17 cellular contexts compared by ENCODE assay signal in the genomic region with DNA sequence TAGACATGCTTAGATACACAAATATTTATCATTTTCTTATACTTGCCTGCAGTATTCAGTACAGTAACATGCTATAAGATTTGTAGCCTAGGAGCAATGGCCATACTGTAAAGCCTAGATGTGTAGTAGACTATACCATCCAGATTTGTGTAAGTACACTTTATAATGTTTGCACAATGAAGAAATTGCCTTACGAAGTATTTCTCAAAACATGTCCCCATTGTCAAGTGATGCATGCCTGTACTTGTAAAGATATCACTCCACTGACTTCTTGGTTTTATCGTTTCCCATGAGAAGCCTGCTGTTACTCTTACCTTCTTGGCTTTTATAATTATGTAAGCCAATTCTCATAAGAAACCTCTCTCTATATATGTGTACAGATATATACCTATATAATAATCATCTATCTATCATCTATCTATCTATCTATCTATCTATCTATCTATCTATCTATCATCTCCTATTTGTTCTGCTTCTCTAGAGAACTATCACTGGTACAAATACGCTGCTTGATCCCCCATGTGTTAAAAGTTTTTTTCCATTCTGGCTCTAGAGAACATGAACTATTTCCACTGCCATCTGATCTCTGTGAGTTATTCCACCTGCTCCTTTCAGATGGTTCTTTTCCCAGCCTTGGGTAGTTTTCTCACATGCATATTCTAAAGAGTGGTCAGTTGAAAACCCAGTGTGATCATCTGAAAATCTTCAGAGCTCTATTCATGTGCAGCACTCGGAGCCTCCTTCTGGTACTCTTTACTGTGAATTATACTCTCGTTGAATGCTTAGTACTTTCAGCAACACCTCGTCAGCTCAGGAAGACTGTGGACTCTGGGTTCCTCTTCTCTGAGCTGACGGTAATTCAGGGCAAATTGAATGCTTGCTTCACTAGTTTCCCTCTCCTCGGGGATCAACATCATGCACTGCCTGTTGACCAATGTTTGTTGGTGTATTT. TPM values are rescaled to one million over a fixed set of nuclear protein-coding genes. Genes with fewer than 3 reads are reported as not detected.
A peak's percentile ranks its signal among the peaks of the same experiment; 100 is the strongest.
DNase-seq lines count a peak whose midpoint lies in the region; FAIRE-seq and TF ChIP-seq lines count a peak whose summit lies in the region.
"Had no signal": no experiment of that assay in that cellular context is flagged by ENCODE, and none has a peak within 500 bp of the region (broad histone marks: within the 10 kb centered on the region; RNA-seq: fewer than 3 reads in every experiment).

No MANE protein-coding gene starts in this region.

- H3K4me2 ChIP-seq in H9 (ENCODE audit: insufficient read depth, insufficient read length, low read length): no peak overlapping the region
- H3K4me2 ChIP-seq in OCI-LY7 (ENCODE audit: low read length): peak overlapping the region; percentile 33
- H3K4me2 ChIP-seq in H1 (ENCODE audit: insufficient read depth in 1 of 2, low read depth in 2 of 2, low read length in 2 of 2): no peak overlapping the region
- H3K4me2 ChIP-seq in parathyroid adenoma (ENCODE audit: low read length): no peak overlapping the region

- H3K18ac ChIP-seq in H9 (ENCODE audit: insufficient read length, low read depth, low read length): peak overlapping the region; percentile 48
- no peak overlapping the region for H3K18ac ChIP-seq in H1 (ENCODE audit: extremely low read depth, low read length)

- H3K79me2 ChIP-seq in H9 (ENCODE audit: insufficient read depth, low read length): no peaks in the 10 kb centered on the region
- H3K79me2 ChIP-seq in OCI-LY7 (ENCODE audit: insufficient read depth, low read depth, low read length): no peaks in the 10 kb centered on the region
- no peaks in the 10 kb centered on the region for H3K79me2 ChIP-seq in H1 (ENCODE audit: control insufficient read depth in 1 of 2, insufficient read depth in 2 of 2, low read length in 2 of 2)
- no peaks in the 10 kb centered on the region for H3K79me2 ChIP-seq in parathyroid adenoma

- no peak overlapping the region for H2AK5ac ChIP-seq in H9 (ENCODE audit: insufficient read length, low read length)
- no peak overlapping the region for H2AK5ac ChIP-seq in H1 (ENCODE audit: low read depth, low read length)

- POLR2A ChIA-PET in OCI-LY7 (lab: Charles Lee) (interaction anchor here (0.6 to 0.7 kb wide), 2 partner anchors 28 to 207 kb away, joined by 3 read pairs; no protein-coding TSS in a partner anchor), H1 (lab: Charles Lee; ENCODE audit: partially characterized antibody) (interaction anchor here (1.0 to 2.5 kb wide), 8 partner anchors 9 to 43 kb away, joined by 3 to 12 read pairs (median 5); a partner anchor contains a TSS), A673 (lab: Charles Lee; ENCODE audit: low non-redundant PET) (interaction anchor here (0.6 kb wide), 1 partner anchor 11 kb away, joined by 3 read pairs; no protein-coding TSS in a partner anchor)

- no peak overlapping the region for H2BK15ac ChIP-seq in H9 (ENCODE audit: low read depth, low read length)
- no peak overlapping the region for H2BK15ac ChIP-seq in H1 (ENCODE audit: low read length)

- H3T11ph ChIP-seq in H9 (ENCODE audit: low read length): no peak overlapping the region

- H2BK120ac ChIP-seq in H9 (ENCODE audit: low read depth, low read length, poor library complexity, severe bottlenecking): no peak overlapping the region
- H2BK120ac ChIP-seq in H1 (replicated peaks; ENCODE audit: low read depth, low read length): no peak overlapping the region

- no peak overlapping the region for H3K4me3 Mint-ChIP-seq in H9
- H3K4me3 Mint-ChIP-seq: T-helper 2 cell treated with Interferon-gamma antibody and Interleukin-4, amounts not matched to agents 5 μg/mL and 100 μg/mL, for 36 hours; type B pancreatic cell had no signal

- H3K4ac ChIP-seq in H9 (ENCODE audit: low read depth, low read length) (no peak overlapping the region), H1 (replicated peaks; ENCODE audit: insufficient read length, low read depth, low read length) (no peak overlapping the region)

- H3K4me1 ChIP-seq in H9 (ENCODE audit: insufficient read depth, low read length) (peaks cover 5% of the 10 kb centered on the region; the same call in 1 of the 2 replicates), OCI-LY7 (ENCODE audit: insufficient read depth, low read length, poor library complexity, severe bottlenecking) (peaks cover 14% of the 10 kb centered on the region), H1 (replicated peaks in 1 of 4; ENCODE audit: control insufficient read depth in 3 of 4, insufficient read depth in 4 of 4, low read length in 3 of 4) (peaks cover 1 to 7% (median 2%) of the 10 kb centered on the region in 4 experiments; a peak in 4 of 7 replicates), parathyroid adenoma (no peaks in the 10 kb centered on the region), A673 (ENCODE audit: insufficient read depth, low read length, poor library complexity, severe bottlenecking) (peaks cover 5% of the 10 kb centered on the region)

- H3K27me3 ChIP-seq in H9 (ENCODE audit: insufficient read depth, low read length) (no peaks in the 10 kb centered on the region), H1 (replicated peaks in 1 of 4; ENCODE audit: control insufficient read depth in 3 of 4, extremely low read depth in 1 of 4, insufficient read depth in 3 of 4, low read length in 3 of 4) (no peaks in the 10 kb centered on the region), parathyroid adenoma (ENCODE audit: control insufficient read depth, insufficient read depth, low read length) (no peaks in the 10 kb centered on the region), A673 (replicated peaks; ENCODE audit: insufficient read depth, low read depth, low read length, poor library complexity) (no peaks in the 10 kb centered on the region)

- H3K9me3 ChIP-seq in H9 (ENCODE audit: control insufficient read depth, low read depth, low read length) (no peaks in the 10 kb centered on the region), OCI-LY7 (ENCODE audit: low read length) (no peaks in the 10 kb centered on the region), H1 (ENCODE audit: insufficient read depth in 2 of 2, low read depth in 1 of 2, low read length in 1 of 2) (no peaks in the 10 kb centered on the region), parathyroid adenoma (ENCODE audit: control insufficient read depth, low read length) (no peaks in the 10 kb centered on the region), A673 (ENCODE audit: low read depth, low read length, poor library complexity, severe bottlenecking) (no peaks in the 10 kb centered on the region)

- CTCF ChIA-PET in OCI-LY7 (lab: Charles Lee; ENCODE audit: unreplicated experiment) (no interaction called here), H1 (lab: Charles Lee; ENCODE audit: partially characterized antibody) (interaction anchor here (1.0 to 1.1 kb wide), 2 partner anchors 9 to 25 kb away, joined by 3 to 4 read pairs; no protein-coding TSS in a partner anchor), A673 (lab: Charles Lee) (no interaction called here)

- H3K4me1 Mint-ChIP-seq in H9: peaks cover 17 to 18% of the 10 kb centered on the region in 2 experiments

- H3K27ac Mint-ChIP-seq in H9: no peak overlapping the region
- H3K27ac Mint-ChIP-seq: T-helper 2 cell treated with Interferon-gamma antibody and Interleukin-4, amounts not matched to agents 5 μg/mL and 100 μg/mL, for 36 hours; type B pancreatic cell had no signal

- H3K4me3 ChIP-seq in OCI-LY7 (ENCODE audit: low read depth, low read length, poor library complexity, severe bottlenecking) (no peak overlapping the region), H1 (ENCODE audit: extremely low read depth in 1 of 4, insufficient read depth in 2 of 4, low read depth in 3 of 4, low read length in 4 of 4) (no peak overlapping the region), parathyroid adenoma (ENCODE audit: low read depth, low read length) (no peak overlapping the region), A673 (ENCODE audit: low read depth, low read length, poor library complexity, severe bottlenecking) (no peak overlapping the region)

- no peaks in the 10 kb centered on the region for H3K23me2 ChIP-seq in H9 (ENCODE audit: insufficient read length, low read depth, low read length, poor library complexity, severe bottlenecking)
- H3K23me2 ChIP-seq in H1 (ENCODE audit: low read depth, low read length): no peaks in the 10 kb centered on the region

- no peaks in the 10 kb centered on the region for H3K36me3 Mint-ChIP-seq in H9 (ENCODE audit: insufficient read depth in 1 of 3, low read depth in 3 of 3)
- H3K36me3 Mint-ChIP-seq: type B pancreatic cell had no signal

- no TSS peak for BruUV-seq in OCI-LY7 (replicated peaks; lab: Mats Ljungman, UMichigan)
- no TSS peak for BruUV-seq in A673 (replicated peaks; lab: Mats Ljungman, UMichigan)

- no CpG with 5 or more reads among the region's 8 CpGs for WGBS in H9 (ENCODE audit: extremely low coverage, insufficient read length, low lambda C conversion rate)
- 81% methylated on average over 8 of the region's 8 CpGs; no CpG with 5 or more reads in 1 of the 2 experiments for WGBS in H1 (ENCODE audit: extremely low coverage in 1 of 2, insufficient coverage in 1 of 2, insufficient read length in 1 of 2, insufficient replicate concordance in 2 of 2, low coverage in 1 of 2, low lambda C conversion rate in 2 of 2, missing lambda C conversion rate in 1 of 2), 2 experiments

- H3K27ac ChIP-seq in H9 (ENCODE audit: insufficient read length, low read depth, low read length) (peak overlapping the region; percentile 39), OCI-LY7 (ENCODE audit: low read depth, low read length, poor library complexity, severe bottlenecking) (no peak overlapping the region), H1 (ENCODE audit: low read depth, low read length) (no peak overlapping the region), parathyroid adenoma (no peak overlapping the region), A673 (ENCODE audit: low read depth, low read length, poor library complexity, severe bottlenecking) (no peak overlapping the region)
- H3K27ac ChIP-seq: epithelial cell of prostate had no signal

- H3K56ac ChIP-seq in H9 (ENCODE audit: insufficient read length, low read depth, low read length) (no peak overlapping the region), H1 (replicated peaks; ENCODE audit: insufficient read length, low read depth, low read length) (no peak overlapping the region)

- H3K14ac ChIP-seq in H9 (ENCODE audit: insufficient read depth, low read length) (no peak overlapping the region), H1 (ENCODE audit: insufficient read length) (no peak overlapping the region)

- no peak for TF ChIP-seq POLR2A in H1 (IDR thresholded peaks at IDR 0.05; ENCODE audit: control extremely low read depth in 1 of 2, low read depth in 2 of 2, low read length in 2 of 2)

- no peak for TF ChIP-seq RAD21 in H1 (IDR thresholded peaks at IDR 0.05 in 1 of 2, conservative IDR thresholded peaks at IDR 0.05 in 1 of 2; ENCODE audit: low read depth in 2 of 2, low read length in 2 of 2)

- H3K23ac ChIP-seq in H9 (ENCODE audit: insufficient read length, low read depth, low read length) (no peak overlapping the region), H1 (ENCODE audit: insufficient read length) (no peak overlapping the region)

- H3K9me3 Mint-ChIP-seq in H9: no peaks in the 10 kb centered on the region
- H3K9me3 Mint-ChIP-seq: T-helper 2 cell treated with Interferon-gamma antibody and Interleukin-4, amounts not matched to agents 5 μg/mL and 100 μg/mL, for 36 hours; type B pancreatic cell had no signal

- DNase-seq in H9 (no peak), OCI-LY7 (ENCODE audit: low spot score) (no peak), H1 (ENCODE audit: low read depth in 1 of 2, low spot score in 2 of 2) (no peak), A673 (ENCODE audit: low spot score) (no peak), ACHN (no peak), GM13976 (ENCODE audit: low spot score) (no peak), NCI-H510A (lab: John Stamatoyannopoulos, UW) (no peak)
- DNase-seq: activated CD4-positive, alpha-beta T cell treated with anti-CD3 and anti-CD28 coated beads, Interleukin-2, amount 50 U/mL, for 48 hours; GDM1; head of caudate nucleus; NCI-H1105 treated with DMSO at 0.1 percent for 48 hours; NCI-H345; right cardiac atrium had no signal

- H4K5ac ChIP-seq in H9 (ENCODE audit: insufficient read length, low read depth, low read length) (no peak overlapping the region), H1 (ENCODE audit: insufficient read length, low read depth, low read length) (no peak overlapping the region)

- TF ChIP-seq CTCF in H9 (conservative IDR thresholded peaks at IDR 0.05) (no peak), OCI-LY7 (conservative IDR thresholded peaks at IDR 0.05; ENCODE audit: low read length) (no peak), H1 (IDR thresholded peaks at IDR 0.05; ENCODE audit: control extremely low read depth in 1 of 3, insufficient read depth in 1 of 3, low read depth in 1 of 3, low read length in 3 of 3) (no peak), parathyroid adenoma (IDR thresholded peaks at IDR 0.05) (no peak), A673 (conservative IDR thresholded peaks at IDR 0.05; ENCODE audit: low read depth, low read length) (no peak), GM13976 (IDR thresholded peaks at IDR 0.05; ENCODE audit: borderline replicate concordance, control extremely low read depth, extremely low read depth, insufficient read depth, missing control alignments) (no peak)

- H2BK12ac ChIP-seq in H9 (ENCODE audit: insufficient read length, low read depth, low read length) (no peak overlapping the region), H1 (ENCODE audit: low read depth, low read length) (no peak overlapping the region)

- in situ Hi-C loops in ACHN (cut with HindIII; ENCODE audit: low pct_ligation_motif_present, low pct_unique_long_range_greater_than_20kb, low sequenced_read_pairs): no loop called here
- in situ Hi-C loops in GM13976 (cut with MboI; ENCODE audit: low sequenced_read_pairs, unreplicated experiment): no loop called here

- H4K20me1 ChIP-seq in H9 (ENCODE audit: control insufficient read depth, insufficient read depth, insufficient read length) (no peaks in the 10 kb centered on the region), OCI-LY7 (ENCODE audit: insufficient read depth, low read length) (no peaks in the 10 kb centered on the region), H1 (replicated peaks in 1 of 2; ENCODE audit: control insufficient read depth in 1 of 2, insufficient read depth in 2 of 2, low read length in 2 of 2) (no peaks in the 10 kb centered on the region)

- TF ChIP-seq EP300 in H1 (IDR thresholded peaks at IDR 0.05; ENCODE audit: borderline replicate concordance in 1 of 2, low read depth in 2 of 2, low read length in 2 of 2): no peak

- no peaks in the 10 kb centered on the region for H3K36me3 ChIP-seq in OCI-LY7 (ENCODE audit: insufficient read depth, low read length)
- no peaks in the 10 kb centered on the region for H3K36me3 ChIP-seq in H1 (ENCODE audit: control insufficient read depth in 2 of 4, insufficient read depth in 4 of 4, low read length in 3 of 4)
- H3K36me3 ChIP-seq in parathyroid adenoma (ENCODE audit: control insufficient read depth, insufficient read depth, low read length): no peaks in the 10 kb centered on the region
- H3K36me3 ChIP-seq in A673 (ENCODE audit: insufficient read depth, low read length, poor library complexity, severe bottlenecking): no peaks in the 10 kb centered on the region

- H4K91ac ChIP-seq in H9 (ENCODE audit: insufficient read length, low read depth, low read length): no peak overlapping the region
- H4K91ac ChIP-seq in H1 (replicated peaks; ENCODE audit: insufficient read length, low read length): no peak overlapping the region

- peak overlapping the region; percentile 23 for H3K9ac ChIP-seq in H9 (ENCODE audit: extremely low read depth, insufficient read length, low read length)
- H3K9ac ChIP-seq in H1 (replicated peaks in 1 of 4; ENCODE audit: extremely low read depth in 1 of 4, low read depth in 3 of 4, low read length in 3 of 4): no peak overlapping the region
- H3K9ac ChIP-seq in parathyroid adenoma: no peak overlapping the region

- H2AFZ ChIP-seq in H9 (ENCODE audit: low read length) (peak overlapping the region; percentile 59), OCI-LY7 (ENCODE audit: low read length) (peak overlapping the region; percentile 66), H1 (ENCODE audit: low read length) (peak overlapping the region; percentile 83), parathyroid adenoma (peak overlapping the region; percentile 19)

- FAIRE-seq in H1 (lab: Jason Lieb, UNC): peak; percentile 71

- intact Hi-C loops in OCI-LY7 (cut with micrococcal nuclease; ENCODE audit: unreplicated experiment) (no loop called here), A673 (cut with micrococcal nuclease; ENCODE audit: unreplicated experiment) (no loop called here)

- H4K8ac ChIP-seq in H9 (replicated peaks; ENCODE audit: insufficient read length, low read depth, low read length) (no peak overlapping the region), H1 (ENCODE audit: extremely low read depth, insufficient read depth, low read length) (no peak overlapping the region)

- no peaks in the 10 kb centered on the region for H3K9me2 ChIP-seq in OCI-LY7 (ENCODE audit: insufficient read depth, low read length)

- H2BK20ac ChIP-seq in H9 (ENCODE audit: low read depth, low read length, poor library complexity, severe bottlenecking) (no peak overlapping the region), H1 (ENCODE audit: low read length) (no peak overlapping the region)

- no peaks in the 10 kb centered on the region for H3K79me1 ChIP-seq in H9 (ENCODE audit: insufficient read depth, low read depth, low read length, poor library complexity, severe bottlenecking)
- H3K79me1 ChIP-seq in H1 (ENCODE audit: low read depth, low read length): no peaks in the 10 kb centered on the region

- H3K27me3 Mint-ChIP-seq in H9 (ENCODE audit: low read depth): no peaks in the 10 kb centered on the region

- H2BK5ac ChIP-seq in H9 (ENCODE audit: insufficient read length, low read length) (no peak overlapping the region), H1 (ENCODE audit: low read depth, low read length) (no peak overlapping the region)

RNA-seq across cellular contexts. Expression of a gene that starts 14.5 kb away (rescaled TPM):
- total RNA-seq in H9 (2021) (291 and 296 TPM in 2 replicates), OCI-LY7 (2022) (55.5 and 64.5 TPM in 2 replicates), A673 (2021) (159 and 176 TPM in 2 replicates)
- 19.1 and 24.9 TPM in 2 replicates for total RNA-seq in OCI-LY7 (2014; rRNA removed; shearing (Covaris generic))
- 361 and 377 TPM in 2 replicates for total RNA-seq in H1 (2021; fragmentation: NEBNext Ultra II Directional; extraction: Animal tissue kit (Norgen Biotek cat#: 25700))
- 91.8 and 119 TPM in 2 replicates for polyA plus RNA-seq in H1 (2011; rRNA removed)
- polyA plus RNA-seq in H1 (2011; cell fraction: cytosol; rRNA removed): 116 TPM
- 183 TPM for polyA plus RNA-seq in H1 (2011; cell fraction: nucleus; rRNA removed)
- 169 to 191 TPM (median 182 TPM) in 4 replicates for polyA plus RNA-seq in H1 (2012, experiment 1 of 2)
- polyA plus RNA-seq in H1 (2012, experiment 2 of 2): 19.7 TPM
- polyA plus RNA-seq in H1 (2013, experiment 1 of 2): 282 TPM
- 348 TPM for polyA plus RNA-seq in H1 (2013, experiment 2 of 2)
- 196 and 261 TPM in 2 replicates for polyA minus RNA-seq in H1 (2011; rRNA and poly(A)+ RNA removed)
- polyA minus RNA-seq in H1 (2011; cell fraction: cytosol; rRNA and poly(A)+ RNA removed): 193 TPM
- polyA minus RNA-seq in H1 (2011; cell fraction: nucleus; rRNA and poly(A)+ RNA removed): 317 TPM

Comparison
In these comparisons a context has a peak if more than half of its experiments do, and no peak if none do; other contexts are left out.
1. H2AFZ ChIP-seq: peak in every context shown above with its lines; median percentile 83 in H1; 66 in OCI-LY7; 59 in H9; 19 in parathyroid adenoma.